1 cellular context compared by ENCODE assay signal in genomic region chr7:121006731-121007315, GRCh38.
A peak's percentile ranks its signal among the peaks of the same experiment; 100 is the strongest.
TF ChIP-seq lines count a peak whose summit lies in the region.

No MANE protein-coding gene starts in this region.

TF ChIP-seq in H1, 55 proteins besides CTCF, POLR2A, EP300 and RAD21:
- TF ChIP-seq NRF1 (IDR thresholded peaks at IDR 0.05; ENCODE audit: low read depth, low read length) (no peak), GTF2F1 (IDR thresholded peaks at IDR 0.05; ENCODE audit: borderline replicate concordance, low read depth, low read length) (no peak), KDM1A (IDR thresholded peaks at IDR 0.05; ENCODE audit: borderline replicate concordance, low read length) (no peak), CBX8 (IDR thresholded peaks at IDR 0.05; ENCODE audit: borderline replicate concordance, low read depth, low read length) (no peak), CEBPB (IDR thresholded peaks at IDR 0.05; ENCODE audit: low read depth, low read length) (peak; percentile 41), SRF (IDR thresholded peaks at IDR 0.05; ENCODE audit: low read depth, low read length) (no peak), CREB1 (IDR thresholded peaks at IDR 0.05) (no peak)
